ENCODE assay signal across 14 cellular contexts in genomic region chr22:49400136-49400865, GRCh38.
A peak's percentile ranks its signal among the peaks of the same experiment; 100 is the strongest.
DNase-seq lines count a peak whose midpoint lies in the region; ATAC-seq, FAIRE-seq and TF ChIP-seq lines count a peak whose summit lies in the region.
"Had no signal": no experiment of that assay in that cellular context is flagged by ENCODE, and none has a peak within 500 bp of the region (broad histone marks: within the 10 kb centered on the region; RNA-seq: fewer than 3 reads in every experiment).

No MANE protein-coding gene starts in this region.

- FAIRE-seq in astrocyte (lab: Jason Lieb, UNC), result no peak

- TF ChIP-seq CTCF in astrocyte (IDR thresholded peaks at IDR 0.05; ENCODE audit: insufficient read depth, low read depth, low read length) (no peak), spleen (IDR thresholded peaks at IDR 0.05 in 8 of 11, conservative IDR thresholded peaks at IDR 0.05 in 3 of 11) (no peak), gastroesophageal sphincter (IDR thresholded peaks at IDR 0.05) (no peak)

- no peak overlapping the region for H3K27ac Mint-ChIP-seq in astrocyte (ENCODE audit: unreplicated experiment)

- DNase-seq in Daoy (ENCODE audit: low read depth) (peak; percentile 79), astrocyte (ENCODE audit: low read depth) (no peak), left lobe of liver (ENCODE audit: low spot score) (peak; percentile 15), spleen (peak; percentile 70), NCI-H2227 (lab: John Stamatoyannopoulos, UW; ENCODE audit: unreplicated experiment) (no peak)
- DNase-seq: COR-L47, H7, KG1, NCI-H1417 treated with DMSO at 0.1 percent for 48 hours, NCI-H2029, NCI-H510A treated with DMSO at 0.1 percent for 48 hours, NCI-H82 had no signal

- no peaks in the 10 kb centered on the region for H3K79me2 ChIP-seq in astrocyte (ENCODE audit: insufficient read depth, low read length)

- no peak overlapping the region for H2AFZ ChIP-seq in astrocyte (ENCODE audit: low read depth, low read length)

- H3K27me3 Mint-ChIP-seq in astrocyte (ENCODE audit: low read depth, unreplicated experiment), result peaks cover 10% of the 10 kb centered on the region

- peaks cover 2% of the 10 kb centered on the region for H3K36me3 Mint-ChIP-seq in astrocyte (ENCODE audit: low read depth, unreplicated experiment)

- TF ChIP-seq EP300 in gastroesophageal sphincter (IDR thresholded peaks at IDR 0.05), result no peak

- WGBS in spleen, 5 donors, result 87 to 89% (median 88%) methylated on average over 20 to 24 of the region's 24 CpGs
- WGBS in gastroesophageal sphincter (ENCODE audit: low coverage in 1 of 2), 2 donors, result 68 to 78% methylated on average over 14 of the region's 24 CpGs

- no peak for TF ChIP-seq POLR2A in spleen (IDR thresholded peaks at IDR 0.05)
- no peak for TF ChIP-seq POLR2A in gastroesophageal sphincter (IDR thresholded peaks at IDR 0.05)

- peaks cover 7% of the 10 kb centered on the region for H3K9me3 Mint-ChIP-seq in astrocyte (ENCODE audit: unreplicated experiment)

- ATAC-seq in left lobe of liver (no peak), GM19467 (IDR thresholded peaks at IDR 0.05; ENCODE audit: unreplicated experiment) (no peak), gastroesophageal sphincter (no peak)

- no peaks in the 10 kb centered on the region for H3K27me3 ChIP-seq in astrocyte (ENCODE audit: insufficient read depth, low read length)
- peaks cover 0 to 50% (median 0%) of the 10 kb centered on the region in 7 donors for H3K27me3 ChIP-seq in spleen (replicated peaks in 1 of 7)
- peaks cover 80% of the 10 kb centered on the region for H3K27me3 ChIP-seq in gastroesophageal sphincter

- H3K9me3 ChIP-seq in astrocyte (ENCODE audit: insufficient read depth, low read depth, low read length) (peaks cover 15% of the 10 kb centered on the region), spleen (peaks cover 0 to 4% (median under 1%) of the 10 kb centered on the region in 8 donors), gastroesophageal sphincter (peaks cover 0 to 7% (median 0%) of the 10 kb centered on the region in 3 donors)

- peak overlapping the region; percentile 79 for H3K27ac ChIP-seq in astrocyte (ENCODE audit: low read depth, low read length)
- no peak overlapping the region for H3K27ac ChIP-seq in spleen
- no peak overlapping the region for H3K27ac ChIP-seq in gastroesophageal sphincter

- no peaks in the 10 kb centered on the region for H4K20me1 ChIP-seq in astrocyte (ENCODE audit: insufficient read depth, low read length)

- H3K36me3 ChIP-seq in astrocyte (ENCODE audit: insufficient read depth, low read length) (no peaks in the 10 kb centered on the region), spleen (no peaks in the 10 kb centered on the region), gastroesophageal sphincter (no peaks in the 10 kb centered on the region)

- H3K4me3 ChIP-seq in astrocyte (ENCODE audit: insufficient read depth, low read depth, low read length) (no peak overlapping the region), spleen (no peak overlapping the region), gastroesophageal sphincter (no peak overlapping the region)

- intact Hi-C loops in spleen (cut with DNase I; ENCODE audit: low total_unique reads), result no loop called here

- H3K4me1 Mint-ChIP-seq in astrocyte (ENCODE audit: low read depth, unreplicated experiment), result peaks cover 11% of the 10 kb centered on the region

- peaks cover 6% of the 10 kb centered on the region for H3K4me1 ChIP-seq in astrocyte (ENCODE audit: insufficient read depth, low read length)
- no peaks in the 10 kb centered on the region for H3K4me1 ChIP-seq in spleen
- H3K4me1 ChIP-seq in gastroesophageal sphincter, result no peaks in the 10 kb centered on the region

- H3K9ac ChIP-seq in astrocyte (ENCODE audit: low read length), result peak overlapping the region; percentile 45

- H3K4me3 Mint-ChIP-seq in astrocyte (ENCODE audit: unreplicated experiment), result no peak overlapping the region

- no peak overlapping the region for H3K4me2 ChIP-seq in astrocyte (ENCODE audit: low read length)

Comparison
In these comparisons a context has a peak if more than half of its experiments do, and no peak if none do; other contexts are left out.
1. DNase-seq: peak in Daoy (single experiment), left lobe of liver (single experiment) and spleen (single experiment); none in astrocyte (single experiment) and NCI-H2227 (single experiment).